ENCODE assay signal across 8 cellular contexts in the genomic region with DNA sequence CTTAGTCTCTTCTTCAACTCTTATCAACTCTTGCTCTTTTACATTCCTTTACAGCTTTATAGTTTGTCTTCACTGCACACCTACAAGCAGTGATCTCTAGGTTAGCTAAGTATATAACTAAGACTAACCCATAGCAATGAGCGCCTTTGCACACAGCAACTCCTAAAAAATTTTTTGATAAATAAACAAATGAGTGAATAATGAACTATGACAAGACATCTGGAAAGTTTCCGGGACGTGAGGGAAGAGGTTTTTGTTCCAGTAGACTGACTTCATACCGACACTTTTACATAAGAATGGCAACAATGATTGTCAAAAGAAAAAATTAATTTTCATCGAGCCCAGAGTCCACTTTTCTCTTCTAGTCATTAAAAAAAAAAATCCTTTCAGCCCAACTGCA.
DNase-seq lines count a peak whose midpoint lies in the region; ATAC-seq, FAIRE-seq and TF ChIP-seq lines count a peak whose summit lies in the region.

No MANE protein-coding gene starts in this region.

- peaks cover 25% of the 10 kb centered on the region for H3K4me1 Mint-ChIP-seq in activated naive CD4-positive, alpha-beta T cell treated with anti-CD3 and anti-CD28 coated beads for 36 hours (ENCODE audit: low read depth)
- H3K4me1 Mint-ChIP-seq in type B pancreatic cell (ENCODE audit: unreplicated experiment): peaks cover 17% of the 10 kb centered on the region

- no peaks in the 10 kb centered on the region for H3K4me1 ChIP-seq in GM12878 (ENCODE audit: control insufficient read depth, insufficient read depth, low read length)
- peaks cover 0 to 17% (median 0%) of the 10 kb centered on the region in 4 donors for H3K4me1 ChIP-seq in right lobe of liver

- H3K36me3 Mint-ChIP-seq in activated naive CD4-positive, alpha-beta T cell treated with anti-CD3 and anti-CD28 coated beads for 36 hours (ENCODE audit: low read depth): peaks cover 3% of the 10 kb centered on the region
- no peaks in the 10 kb centered on the region for H3K36me3 Mint-ChIP-seq in type B pancreatic cell

- 0 out of 3 replicates have a peak, but pooled peaks have one; percentile 18 for ATAC-seq in GM12878
- no peak for ATAC-seq in right lobe of liver
- ATAC-seq in HG03439 (IDR thresholded peaks at IDR 0.05; ENCODE audit: unreplicated experiment): no peak

- H3K9ac ChIP-seq in GM12878 (ENCODE audit: control insufficient read depth, insufficient read depth, low read length): peak overlapping the region; percentile 56

- peak overlapping the region; percentile 96 for H3K4me3 Mint-ChIP-seq in activated naive CD4-positive, alpha-beta T cell treated with anti-CD3 and anti-CD28 coated beads for 36 hours
- peak overlapping the region; percentile 97 for H3K4me3 Mint-ChIP-seq in type B pancreatic cell

- RAD21 ChIA-PET in GM12878 (lab: Charles Lee; ENCODE audit: unreplicated experiment): interaction anchor here (0.7 to 2.0 kb wide), 11 partner anchors 8 to 149 kb away, joined by 3 to 8 read pairs (median 3); partner anchors contain the start of gene SLC25A15

- peak overlapping the region; percentile 90 for H2AFZ ChIP-seq in GM12878 (ENCODE audit: control insufficient read depth, low read depth, low read length)

- SMC1A ChIA-PET in GM12878 (lab: Charles Lee; ENCODE audit: uncharacterized antibody, unreplicated experiment): interaction anchor here (0.8 to 3.5 kb wide), 14 partner anchors 8 to 153 kb away, joined by 3 to 22 read pairs (median 3); no protein-coding TSS in a partner anchor

- peaks cover 2% of the 10 kb centered on the region; the same call in 1 of the 2 replicates for H3K79me2 ChIP-seq in GM12878 (ENCODE audit: control insufficient read depth, insufficient read depth, low read length)

- H3K9me3 ChIP-seq in GM12878 (replicated peaks; ENCODE audit: control insufficient read depth, insufficient read depth, low read length) (no peaks in the 10 kb centered on the region), right lobe of liver (no peaks in the 10 kb centered on the region)

- in situ Hi-C loops in GM12878 (cut with MboI): no loop called here

- H3K9me3 Mint-ChIP-seq in activated naive CD4-positive, alpha-beta T cell treated with anti-CD3 and anti-CD28 coated beads for 36 hours: no peaks in the 10 kb centered on the region
- H3K9me3 Mint-ChIP-seq in type B pancreatic cell: no peaks in the 10 kb centered on the region

- TF ChIP-seq CTCF in GM12878 (IDR thresholded peaks at IDR 0.05 in 2 of 3, conservative IDR thresholded peaks at IDR 0.05 in 1 of 3; ENCODE audit: control insufficient read depth in 2 of 3, extremely low read depth in 1 of 3, insufficient read depth in 1 of 3, low read depth in 3 of 3, low read length in 3 of 3): no peak
- no peak for TF ChIP-seq CTCF in right lobe of liver (IDR thresholded peaks at IDR 0.05)
- no peak for TF ChIP-seq CTCF in type B pancreatic cell (conservative IDR thresholded peaks at IDR 0.05)

- no peaks in the 10 kb centered on the region for H3K27me3 ChIP-seq in GM12878 (replicated peaks in 1 of 2; ENCODE audit: control insufficient read depth in 2 of 2, insufficient read depth in 2 of 2, low read length in 1 of 2)
- no peaks in the 10 kb centered on the region for H3K27me3 ChIP-seq in right lobe of liver

- TF ChIP-seq EP300 in GM12878 (IDR thresholded peaks at IDR 0.05; ENCODE audit: borderline replicate concordance in 1 of 2, control insufficient read depth in 1 of 2, low read depth in 2 of 2, low read length in 2 of 2): no peak

- no peak for TF ChIP-seq RAD21 in GM12878 (IDR thresholded peaks at IDR 0.05; ENCODE audit: insufficient read depth, low read depth, low read length)

- POLR2A ChIA-PET in GM12878 (lab: Charles Lee): interaction anchor here (0.7 to 1.4 kb wide), 5 partner anchors 25 to 99 kb away, joined by 3 to 4 read pairs (median 3); partner anchors contain the start of gene ELF1

- H3K27ac ChIP-seq in GM12878 (ENCODE audit: control insufficient read depth, insufficient read depth) (peak overlapping the region; percentile 38), right lobe of liver (peak overlapping the region in 2 of 3 donors; percentile 71 to 79)

- H4K20me1 ChIP-seq in GM12878 (ENCODE audit: control insufficient read depth, insufficient read depth): no peaks in the 10 kb centered on the region

- TF ChIP-seq POLR2A in GM12878 (IDR thresholded peaks at IDR 0.05; ENCODE audit: low read depth, low read length) (no peak), right lobe of liver (IDR thresholded peaks at IDR 0.05) (no peak)

- no TSS peak for BruUV-seq in GM12878 (replicated peaks; lab: Mats Ljungman, UMichigan)

- no peaks in the 10 kb centered on the region for H3K36me3 ChIP-seq in GM12878 (ENCODE audit: control insufficient read depth in 2 of 2, insufficient read depth in 2 of 2, low read length in 1 of 2)
- H3K36me3 ChIP-seq in right lobe of liver: no peaks in the 10 kb centered on the region

- peak overlapping the region; percentile 64 for H3K4me2 ChIP-seq in GM12878 (ENCODE audit: control insufficient read depth, insufficient read depth)

- no peak for FAIRE-seq in GM12878 (lab: Jason Lieb, UNC)

- H3K27me3 Mint-ChIP-seq in activated naive CD4-positive, alpha-beta T cell treated with anti-CD3 and anti-CD28 coated beads for 36 hours (ENCODE audit: low read depth): no peaks in the 10 kb centered on the region
- H3K27me3 Mint-ChIP-seq in type B pancreatic cell: no peaks in the 10 kb centered on the region

- WGBS in GM12878 (ENCODE audit: insufficient coverage, insufficient replicate concordance, low lambda C conversion rate, missing lambda C conversion rate): under 1% methylated on average over 5 of the region's 5 CpGs
- 28% methylated on average over 5 of the region's 5 CpGs for WGBS in right lobe of liver (ENCODE audit: insufficient coverage, low coverage, low lambda C conversion rate, missing lambda C conversion rate)

- H3K4me3 ChIP-seq in GM12878 (peak overlapping the region; percentile 87), right lobe of liver (peak overlapping the region; percentile 62 to 79 (median 72))

- DNase-seq in activated naive CD4-positive, alpha-beta T cell treated with anti-CD3 and anti-CD28 coated beads for 36 hours: no peak
- no peak for DNase-seq in activated naive CD4-positive, alpha-beta T cell treated with anti-CD3 and anti-CD28 coated beads, Interleukin-2, amount 50 U/mL, for 16 hours
- DNase-seq in GM12878 (ENCODE audit: low read depth, low spot score) (no peak), right lobe of liver (no peak), type B pancreatic cell (ENCODE audit: extremely low spot score, unreplicated experiment) (no peak), DMS 273 (lab: John Stamatoyannopoulos, UW; ENCODE audit: unreplicated experiment) (no peak)
- no peak for DNase-seq in effector CD4-positive, alpha-beta T cell

- CTCF ChIA-PET in activated naive CD4-positive, alpha-beta T cell treated with anti-CD3 and anti-CD28 coated beads for 36 hours (lab: Charles Lee): interaction anchor here (0.6 to 2.4 kb wide), 12 partner anchors 12 to 143 kb away, joined by 3 to 10 read pairs (median 5); partner anchors contain the start of gene SLC25A15
- CTCF ChIA-PET in GM12878 (lab: Yijun Ruan, JAX): interaction anchor here (0.7 to 2.3 kb wide), 19 partner anchors 8 to 143 kb away, joined by 3 to 15 read pairs (median 3); partner anchors contain the start of genes ELF1 and WBP4

- intact Hi-C loops in activated naive CD4-positive, alpha-beta T cell treated with anti-CD3 and anti-CD28 coated beads for 36 hours (cut with micrococcal nuclease): loop anchor here (1.0 to 2.0 kb wide), 8 partner anchors 54 to 342 kb away; partner anchors contain the start of genes KBTBD6, KBTBD7, MRPS31 and MTRF1
- intact Hi-C loops in GM12878 (cut with micrococcal nuclease; ENCODE audit: unreplicated experiment): loop anchor here (5.0 kb wide), 1 partner anchor 134 kb away; the partner anchor contains the start of gene SLC25A15
- intact Hi-C loops in right lobe of liver (cut with DNase I): no loop called here

- peak overlapping the region; percentile 93 for H3K27ac Mint-ChIP-seq in activated naive CD4-positive, alpha-beta T cell treated with anti-CD3 and anti-CD28 coated beads for 36 hours
- H3K27ac Mint-ChIP-seq in type B pancreatic cell: peak overlapping the region; percentile 97

TF ChIP-seq in GM12878, 131 proteins besides CTCF, POLR2A, EP300 and RAD21:
- TF ChIP-seq HDAC2 (IDR thresholded peaks at IDR 0.05): no peak
- TF ChIP-seq POLR2AphosphoS5 (IDR thresholded peaks at IDR 0.05; ENCODE audit: low read length): no peak
TF ChIP-seq in GM12878: peak in this region for 0.

Comparison
In these comparisons a context has a peak if more than half of its experiments do, and no peak if none do; other contexts are left out.
1. intact Hi-C loops: an anchor here in activated naive CD4-positive, alpha-beta T cell treated with anti-CD3 and anti-CD28 coated beads for 36 hours (1.0 to 2.0 kb wide) and GM12878 (5.0 kb wide); none called in right lobe of liver.